Comparison of ENCODE assay signal across 19 cellular contexts in the genomic region with DNA sequence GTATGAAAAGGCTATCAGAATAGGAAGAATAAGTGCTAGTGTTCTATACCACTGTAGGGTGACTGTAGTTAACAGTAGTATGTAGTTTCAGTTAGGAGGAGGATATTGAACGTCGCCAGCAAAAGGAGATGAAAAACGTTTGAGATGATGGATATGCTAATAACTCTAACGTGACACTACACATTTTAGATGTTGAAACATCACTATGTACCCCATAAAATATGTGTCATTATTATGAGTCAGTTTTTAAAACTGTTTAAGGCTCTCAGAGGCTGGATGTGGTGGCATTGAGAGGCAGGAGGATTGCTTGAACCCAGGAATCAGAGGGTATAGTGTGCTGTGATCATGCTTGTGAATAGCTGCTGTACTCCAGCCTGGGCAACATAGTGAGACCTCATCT. TPM values are rescaled to one million over a fixed set of nuclear protein-coding genes. Genes with fewer than 3 reads are reported as not detected.
"Had no signal": no experiment of that assay in that cellular context is flagged by ENCODE, and none has a peak within 500 bp of the region (broad histone marks: within the 10 kb centered on the region; RNA-seq: fewer than 3 reads in every experiment).

No MANE protein-coding gene starts in this region.

- H3K4me1 Mint-ChIP-seq: activated naive CD8-positive, alpha-beta T cell treated with anti-CD3 and anti-CD28 coated beads, Interleukin-2, amount 10 ng/mL, durations not matched to agents 7 days and 5 days had no signal

- H3K27me3 ChIP-seq: ascending aorta, cardiac muscle cell, dorsolateral prefrontal cortex, hepatocyte, left lung, tibial nerve, vagina had no signal

- H3K9me3 Mint-ChIP-seq: activated naive CD8-positive, alpha-beta T cell treated with anti-CD3 and anti-CD28 coated beads, Interleukin-2, amount 10 ng/mL, durations not matched to agents 7 days and 5 days; endodermal cell; naive thymus-derived CD4-positive, alpha-beta T cell had no signal

- H3K27ac ChIP-seq: ascending aorta, cardiac muscle cell, dorsolateral prefrontal cortex, hepatocyte, left lung, tibial nerve, vagina had no signal

- H3K4me3 ChIP-seq: ascending aorta, cardiac muscle cell, dorsolateral prefrontal cortex, hepatocyte, left lung, mucosa of descending colon, tibial nerve, vagina had no signal

- H3K27ac Mint-ChIP-seq: activated naive CD8-positive, alpha-beta T cell treated with anti-CD3 and anti-CD28 coated beads, Interleukin-2, amount 10 ng/mL, durations not matched to agents 7 days and 5 days; endodermal cell had no signal

- H2AFZ ChIP-seq: hepatocyte had no signal

- H3K4me2 ChIP-seq: hepatocyte had no signal

- H3K4me1 ChIP-seq: ascending aorta, left lung, vagina had no signal

- H3K4me3 Mint-ChIP-seq: activated naive CD8-positive, alpha-beta T cell treated with anti-CD3 and anti-CD28 coated beads, Interleukin-2, amount 10 ng/mL, durations not matched to agents 7 days and 5 days; endodermal cell; naive thymus-derived CD4-positive, alpha-beta T cell had no signal

- ATAC-seq: left lung; mucosa of descending colon; naive thymus-derived CD4-positive, alpha-beta T cell had no signal

- DNase-seq: activated CD4-positive, alpha-beta T cell treated with anti-CD3 and anti-CD28 coated beads, Interleukin-2, amount 50 U/mL, for 1 hour; activated CD8-positive, alpha-beta memory T cell treated with anti-CD3 and anti-CD28 coated beads for 24 hours; activated gamma-delta T cell treated with Interleukin-2 at 50 U/mL for 16 hours; activated naive CD8-positive, alpha-beta T cell treated with anti-CD3 and anti-CD28 coated beads, Interleukin-2, amount 10 ng/mL, durations not matched to agents 7 days and 5 days; endodermal cell; left lung; mucosa of descending colon; naive thymus-derived CD4-positive, alpha-beta T cell; retina; stimulated activated CD4-positive, alpha-beta T cell treated with anti-CD3 and anti-CD28 coated beads, Interleukin-4, amount 100 ng/mL, for 1 hour; stimulated activated naive CD4-positive, alpha-beta T cell treated with Interleukin-2 at 50 U/mL for 16 hours; substantia nigra had no signal

- H3K27me3 Mint-ChIP-seq: activated naive CD8-positive, alpha-beta T cell treated with anti-CD3 and anti-CD28 coated beads, Interleukin-2, amount 10 ng/mL, durations not matched to agents 7 days and 5 days; naive thymus-derived CD4-positive, alpha-beta T cell had no signal

- H3K9me3 ChIP-seq: ascending aorta, left lung, mucosa of descending colon, tibial nerve, vagina had no signal

- H3K79me2 ChIP-seq: hepatocyte had no signal

RNA-seq across cellular contexts. Expression of a gene that starts 57.9 kb away (rescaled TPM):
- total RNA-seq: activated naive CD8-positive, alpha-beta T cell treated with anti-CD3 and anti-CD28 coated beads, Interleukin-2, amount 10 ng/mL, durations not matched to agents 7 days and 5 days; naive thymus-derived CD4-positive, alpha-beta T cell; T-helper 2 cell treated with Interferon-gamma antibody and Interleukin-4, amounts not matched to agents 100 ng/mL and 5 ng/mL, for 36 hours had no signal
